ENCODE assay signal across 19 cellular contexts in genomic region chr2:238925281-238925680, GRCh38.
"Had no signal": no experiment of that assay in that cellular context is flagged by ENCODE, and none has a peak within 500 bp of the region (broad histone marks: within the 10 kb centered on the region; RNA-seq: fewer than 3 reads in every experiment).

No MANE protein-coding gene starts in this region.

- H3K4me3 ChIP-seq: breast epithelium had no signal

- H3K9me3 ChIP-seq: breast epithelium had no signal

- H3K27ac Mint-ChIP-seq: activated CD4-positive, alpha-beta T cell treated with anti-CD3 and anti-CD28 coated beads, Interleukin-2, amount 10 ng/mL, durations not matched to agents 24 days and 14 days; activated naive CD4-positive, alpha-beta T cell treated with anti-CD3 and anti-CD28 coated beads, Interleukin-2, amount 50 U/mL, for 24 hours; T-helper 17 cell; WTC11 had no signal

- H3K36me3 ChIP-seq: breast epithelium had no signal

- H3K27me3 Mint-ChIP-seq: activated CD4-positive, alpha-beta T cell treated with anti-CD3 and anti-CD28 coated beads, Interleukin-2, amount 10 ng/mL, durations not matched to agents 24 days and 14 days had no signal

- H3K4me1 ChIP-seq: breast epithelium had no signal

- H3K27ac ChIP-seq: breast epithelium, RWPE1 had no signal

- H3K36me3 Mint-ChIP-seq: activated naive CD4-positive, alpha-beta T cell treated with anti-CD3 and anti-CD28 coated beads, Interleukin-2, amount 50 U/mL, for 24 hours; WTC11 had no signal

- H3K27me3 ChIP-seq: breast epithelium had no signal

- H3K4me3 Mint-ChIP-seq: activated CD4-positive, alpha-beta T cell treated with anti-CD3 and anti-CD28 coated beads, Interleukin-2, amount 10 ng/mL, durations not matched to agents 24 days and 14 days; activated naive CD4-positive, alpha-beta T cell treated with anti-CD3 and anti-CD28 coated beads, Interleukin-2, amount 50 U/mL, for 24 hours; activated T-cell treated with anti-CD3 and anti-CD28 coated beads, Interleukin-2, amount 50 U/mL, for 4 hours; T-helper 17 cell; WTC11 had no signal

- ATAC-seq: activated T-cell treated with anti-CD3 and anti-CD28 coated beads, Interleukin-2, amount 50 U/mL, for 4 hours; T-helper 17 cell; WTC11 had no signal

- H3K9me3 Mint-ChIP-seq: activated CD4-positive, alpha-beta T cell treated with anti-CD3 and anti-CD28 coated beads, Interleukin-2, amount 10 ng/mL, durations not matched to agents 24 days and 14 days; activated naive CD4-positive, alpha-beta T cell treated with anti-CD3 and anti-CD28 coated beads, Interleukin-2, amount 50 U/mL, for 24 hours; activated T-cell treated with anti-CD3 and anti-CD28 coated beads, Interleukin-2, amount 50 U/mL, for 4 hours; WTC11 had no signal

- DNase-seq: activated CD4-positive, alpha-beta T cell treated with anti-CD3 and anti-CD28 coated beads, Interleukin-2, amount 10 ng/mL, durations not matched to agents 24 days and 14 days; activated CD4-positive, alpha-beta T cell treated with anti-CD3 and anti-CD28 coated beads, Interleukin-2, amount 50 U/mL, for 48 hours; activated CD4-positive, CD25-positive, alpha-beta regulatory T cell treated with anti-CD3 and anti-CD28 coated beads, Interleukin-2, amount 50 U/mL, for 72 hours; activated gamma-delta T cell treated with Interleukin-2 at 50 U/mL for 16 hours; activated T-cell treated with anti-CD3 and anti-CD28 coated beads, Interleukin-2, amount 50 U/mL, for 4 hours; MM.1S; NCI-H1436; NCI-H1694 treated with DMSO at 0.1 percent for 48 hours; NCI-H2029 treated with DMSO at 0.1 percent for 48 hours; NCI-H510A; NCI-H526 treated with DMSO at 0.1 percent for 48 hours; NCI-H82; SHP77 treated with DMSO at 0.1 percent for 48 hours; T-helper 17 cell; T-helper 9 cell had no signal

- H3K4me1 Mint-ChIP-seq: activated CD4-positive, alpha-beta T cell treated with anti-CD3 and anti-CD28 coated beads, Interleukin-2, amount 10 ng/mL, durations not matched to agents 24 days and 14 days; activated naive CD4-positive, alpha-beta T cell treated with anti-CD3 and anti-CD28 coated beads, Interleukin-2, amount 50 U/mL, for 24 hours; T-helper 17 cell; WTC11 had no signal
